ENCODE assay signal across 22 cellular contexts in genomic region chr2:214075446-214075845, GRCh38.
"Had no signal": no experiment of that assay in that cellular context is flagged by ENCODE, and none has a peak within 500 bp of the region (broad histone marks: within the 10 kb centered on the region; RNA-seq: fewer than 3 reads in every experiment).

No MANE protein-coding gene starts in this region.

- H3K36me3 Mint-ChIP-seq: memory B cell; mesothelial cell of epicardium; stimulated activated effector memory CD8-positive, alpha-beta T cell treated with anti-CD3 and anti-CD28 coated beads, Interleukin-12 subunit alpha, Interleukin-12 subunit beta, amount 100 ng/mL, for 72 hours; type B pancreatic cell had no signal

- H3K9me3 Mint-ChIP-seq: memory B cell, mesothelial cell of epicardium, nephron, type B pancreatic cell had no signal

- DNase-seq: colonic mucosa; effector CD8-positive, alpha-beta T cell; foreskin keratinocyte; kidney; left cardiac atrium; left ventricle myocardium inferior; lower lobe of right lung; occipital lobe; sigmoid colon; stimulated activated CD4-positive, alpha-beta T cell treated with anti-CD3 and anti-CD28 coated beads, Interleukin-4, amount 100 ng/mL, for 1 hour; stimulated activated CD8-positive, alpha-beta memory T cell treated with anti-CD3 and anti-CD28 coated beads, Interleukin-4, amount 100 ng/mL, for 48 hours; stimulated activated naive CD8-positive, alpha-beta T cell treated with anti-CD3 and anti-CD28 coated beads, Interleukin-15, Interleukin-2, amounts not matched to agents 100 U/mL and 50 U/mL, for 24 hours; thyroid gland had no signal

- ATAC-seq: foreskin keratinocyte; left cardiac atrium; lower lobe of right lung; stimulated activated effector memory CD8-positive, alpha-beta T cell treated with anti-CD3 and anti-CD28 coated beads, Interleukin-12 subunit alpha, Interleukin-12 subunit beta, amount 100 ng/mL, for 72 hours; stimulated activated naive CD8-positive, alpha-beta T cell treated with anti-CD3 and anti-CD28 coated beads, Interleukin-15, Interleukin-2, amounts not matched to agents 100 U/mL and 50 U/mL, for 24 hours had no signal

- H3K27me3 ChIP-seq: colonic mucosa, foreskin keratinocyte, hepatocyte, sigmoid colon, suprapubic skin, thyroid gland had no signal

- H3K79me2 ChIP-seq: hepatocyte had no signal

- H3K4me1 ChIP-seq: colonic mucosa, foreskin keratinocyte, left ventricle myocardium inferior, lower lobe of right lung, sigmoid colon, suprapubic skin, thyroid gland had no signal

- H3K4me2 ChIP-seq: hepatocyte, smooth muscle cell had no signal

- H3K27ac ChIP-seq: colonic mucosa, foreskin keratinocyte, hepatocyte, left ventricle myocardium inferior, lower lobe of right lung, sigmoid colon, suprapubic skin, thyroid gland had no signal

- H3K27ac Mint-ChIP-seq: memory B cell; mesothelial cell of epicardium; nephron; stimulated activated effector memory CD8-positive, alpha-beta T cell treated with anti-CD3 and anti-CD28 coated beads, Interleukin-12 subunit alpha, Interleukin-12 subunit beta, amount 100 ng/mL, for 72 hours; type B pancreatic cell had no signal

- H2AFZ ChIP-seq: hepatocyte had no signal

- H3K9me3 ChIP-seq: colonic mucosa, left ventricle myocardium inferior, lower lobe of right lung, sigmoid colon, suprapubic skin, thyroid gland had no signal

- H3K4me3 Mint-ChIP-seq: memory B cell; mesothelial cell of epicardium; nephron; stimulated activated effector memory CD8-positive, alpha-beta T cell treated with anti-CD3 and anti-CD28 coated beads, Interleukin-12 subunit alpha, Interleukin-12 subunit beta, amount 100 ng/mL, for 72 hours; type B pancreatic cell had no signal

- H3K27me3 Mint-ChIP-seq: memory B cell, type B pancreatic cell had no signal

- H3K36me3 ChIP-seq: colonic mucosa, left ventricle myocardium inferior, lower lobe of right lung, sigmoid colon, suprapubic skin, thyroid gland had no signal

- FAIRE-seq: kidney, urothelium cell line had no signal

- H3K4me1 Mint-ChIP-seq: memory B cell; mesothelial cell of epicardium; nephron; stimulated activated effector memory CD8-positive, alpha-beta T cell treated with anti-CD3 and anti-CD28 coated beads, Interleukin-12 subunit alpha, Interleukin-12 subunit beta, amount 100 ng/mL, for 72 hours had no signal

- H3K4me3 ChIP-seq: colonic mucosa, hepatocyte, left ventricle myocardium inferior, lower lobe of right lung, sigmoid colon, smooth muscle cell, suprapubic skin, thyroid gland had no signal
